ENCODE assay signal across 28 cellular contexts in genomic region chr1:100483230-100483629, GRCh38. TPM values are rescaled to one million over a fixed set of nuclear protein-coding genes. Genes with fewer than 3 reads are reported as not detected.
"Had no signal": no experiment of that assay in that cellular context is flagged by ENCODE, and none has a peak within 500 bp of the region (broad histone marks: within the 10 kb centered on the region; RNA-seq: fewer than 3 reads in every experiment).

No MANE protein-coding gene starts in this region.

- H3K27ac Mint-ChIP-seq: memory B cell; natural killer cell; stimulated activated memory B cell treated with anti-CD40 and anti-IgM and Interleukin-4, amounts not matched to agents 10 μg/mL and 1 μg/mL and 100 μg/mL, for 72 hours; type B pancreatic cell had no signal

- H3K9me3 ChIP-seq: esophagus squamous epithelium, ovary, psoas muscle, spleen, testis, tibial artery had no signal

- ATAC-seq: effector memory CD8-positive, alpha-beta T cell; left ventricle myocardium superior; natural killer cell; psoas muscle; right cardiac atrium; stimulated activated memory B cell treated with anti-CD40 and anti-IgM and Interleukin-4, amounts not matched to agents 10 μg/mL and 1 μg/mL and 100 μg/mL, for 72 hours; stimulated activated naive CD8-positive, alpha-beta T cell treated with anti-CD3 and anti-CD28 coated beads, Interleukin-15, Interleukin-2, amounts not matched to agents 100 U/mL and 50 U/mL, for 24 hours had no signal

- H3K4me1 Mint-ChIP-seq: memory B cell; stimulated activated memory B cell treated with anti-CD40 and anti-IgM and Interleukin-4, amounts not matched to agents 10 μg/mL and 1 μg/mL and 100 μg/mL, for 72 hours had no signal

- H3K4me1 ChIP-seq: esophagus squamous epithelium, psoas muscle, spleen, testis, tibial artery had no signal

- H3K9me3 Mint-ChIP-seq: effector memory CD8-positive, alpha-beta T cell; memory B cell; natural killer cell; stimulated activated memory B cell treated with anti-CD40 and anti-IgM and Interleukin-4, amounts not matched to agents 10 μg/mL and 1 μg/mL and 100 μg/mL, for 72 hours; type B pancreatic cell had no signal

- H3K27me3 Mint-ChIP-seq: effector memory CD8-positive, alpha-beta T cell; memory B cell; stimulated activated memory B cell treated with anti-CD40 and anti-IgM and Interleukin-4, amounts not matched to agents 10 μg/mL and 1 μg/mL and 100 μg/mL, for 72 hours; type B pancreatic cell had no signal

- H3K27me3 ChIP-seq: esophagus squamous epithelium, ovary, spleen, testis, tibial artery had no signal

- H3K27ac ChIP-seq: esophagus squamous epithelium, ovary, psoas muscle, skin epidermis, spleen, testis, tibial artery had no signal

- FAIRE-seq: endometrium, frontal cortex, keratinocyte had no signal

- DNase-seq: cortex of kidney; effector memory CD8-positive, alpha-beta T cell; erythroblast; esophagus squamous epithelium; head of caudate nucleus; left ventricle myocardium superior; natural killer cell; occipital lobe; ovary; posterior cingulate gyrus; psoas muscle; right cardiac atrium; spleen; stimulated activated CD4-positive, alpha-beta T cell treated with anti-CD3 and anti-CD28 coated beads, Interleukin-4, amount 100 ng/mL, for 4 hours; stimulated activated naive CD8-positive, alpha-beta T cell treated with anti-CD3 and anti-CD28 coated beads, Interleukin-15, Interleukin-2, amounts not matched to agents 100 U/mL and 50 U/mL, for 24 hours; substantia nigra; testis; tibial artery had no signal

- H3K36me3 ChIP-seq: ovary had no signal

- H3K4me3 Mint-ChIP-seq: effector memory CD8-positive, alpha-beta T cell; memory B cell; natural killer cell; stimulated activated memory B cell treated with anti-CD40 and anti-IgM and Interleukin-4, amounts not matched to agents 10 μg/mL and 1 μg/mL and 100 μg/mL, for 72 hours; type B pancreatic cell had no signal

- H3K4me3 ChIP-seq: esophagus squamous epithelium, lung, ovary, psoas muscle, skin epidermis, spleen, testis, tibial artery had no signal

RNA-seq across cellular contexts. Expression of gene GPR88, which starts 54.7 kb away (rescaled TPM):
- total RNA-seq: dermis microvascular lymphatic vessel endothelial cell, esophagus squamous epithelium, left ventricle myocardium superior, mononuclear cell had no signal
- polyA plus RNA-seq: keratinocyte had no signal
